ENCODE assay signal across 10 cellular contexts in the genomic region with DNA sequence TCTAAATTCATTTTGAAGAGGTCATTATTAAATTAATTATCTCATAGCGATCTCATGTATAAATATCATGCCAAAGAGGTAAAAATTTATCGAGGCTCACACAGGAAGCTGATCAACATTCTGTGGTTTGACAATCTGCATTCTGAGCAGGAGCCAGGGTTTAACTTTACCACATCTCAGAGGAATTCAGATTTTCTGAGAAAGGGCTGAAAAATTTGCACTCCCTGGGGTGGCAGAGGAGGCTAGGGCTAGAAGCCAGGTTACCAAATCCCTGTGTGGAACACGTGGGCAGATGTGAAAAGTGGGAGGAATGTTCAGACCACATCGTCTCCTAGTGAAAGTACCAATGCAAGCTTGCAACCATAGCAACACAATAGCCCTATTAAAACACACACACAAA.
DNase-seq lines count a peak whose midpoint lies in the region; ATAC-seq, FAIRE-seq and TF ChIP-seq lines count a peak whose summit lies in the region.
"Had no signal": no experiment of that assay in that cellular context is flagged by ENCODE, and none has a peak within 500 bp of the region (broad histone marks: within the 10 kb centered on the region; RNA-seq: fewer than 3 reads in every experiment).

No MANE protein-coding gene starts in this region.

- peaks cover 2% of the 10 kb centered on the region for H3K36me3 Mint-ChIP-seq in astrocyte (ENCODE audit: low read depth, unreplicated experiment)
- H3K36me3 Mint-ChIP-seq in naive thymus-derived CD4-positive, alpha-beta T cell, result peaks cover 7 to 36% (median 14%) of the 10 kb centered on the region in 5 donors
- H3K36me3 Mint-ChIP-seq: stimulated activated memory B cell treated with anti-CD40 and anti-IgM and Interleukin-4, amounts not matched to agents 10 μg/mL and 1 μg/mL and 100 μg/mL, for 72 hours had no signal

- H2AFZ ChIP-seq in KMS-11 (ENCODE audit: low read depth), result no peak overlapping the region
- no peak overlapping the region for H2AFZ ChIP-seq in astrocyte (ENCODE audit: low read depth, low read length)

- FAIRE-seq in astrocyte (lab: Jason Lieb, UNC), result peak; percentile 93

- H3K4me1 Mint-ChIP-seq in astrocyte (ENCODE audit: low read depth, unreplicated experiment), result peaks cover 54% of the 10 kb centered on the region
- H3K4me1 Mint-ChIP-seq in naive thymus-derived CD4-positive, alpha-beta T cell, result peaks cover 27 to 83% (median 72%) of the 10 kb centered on the region in 7 donors

- H3K4me3 ChIP-seq in KMS-11 (IDR thresholded peaks at IDR 0.05; ENCODE audit: insufficient read depth, low read depth, low read length) (no peak overlapping the region), astrocyte (ENCODE audit: insufficient read depth, low read depth, low read length) (no peak overlapping the region)
- H3K4me3 ChIP-seq in naive thymus-derived CD4-positive, alpha-beta T cell (ENCODE audit: low read length), result peak overlapping the region; percentile 12

- H3K36me3 ChIP-seq in KMS-11 (ENCODE audit: insufficient read depth) (no peaks in the 10 kb centered on the region), astrocyte (ENCODE audit: insufficient read depth, low read length) (no peaks in the 10 kb centered on the region)
- H3K36me3 ChIP-seq in naive thymus-derived CD4-positive, alpha-beta T cell (ENCODE audit: control insufficient read depth in 2 of 3, insufficient read depth in 3 of 3, low read length in 3 of 3), result no peaks in the 10 kb centered on the region
- H3K36me3 ChIP-seq: WERI-Rb-1 had no signal

- no peaks in the 10 kb centered on the region for H3K27me3 ChIP-seq in KMS-11 (ENCODE audit: insufficient read depth, low read depth)
- H3K27me3 ChIP-seq in astrocyte (ENCODE audit: insufficient read depth, low read length), result no peaks in the 10 kb centered on the region
- no peaks in the 10 kb centered on the region for H3K27me3 ChIP-seq in naive thymus-derived CD4-positive, alpha-beta T cell (ENCODE audit: control insufficient read depth in 2 of 2, insufficient read depth in 2 of 2, low read length in 2 of 2)

- no peaks in the 10 kb centered on the region for H3K27me3 Mint-ChIP-seq in astrocyte (ENCODE audit: low read depth, unreplicated experiment)
- H3K27me3 Mint-ChIP-seq in naive thymus-derived CD4-positive, alpha-beta T cell, result peaks cover 0 to 3% (median 0%) of the 10 kb centered on the region in 5 donors

- in situ Hi-C loops in ACHN (cut with HindIII; ENCODE audit: low pct_ligation_motif_present, low pct_unique_long_range_greater_than_20kb, low sequenced_read_pairs), result no loop called here

- intact Hi-C loops in naive thymus-derived CD4-positive, alpha-beta T cell (cut with micrococcal nuclease), result loop anchor here (2.0 to 5.0 kb wide), 2 partner anchors 63 to 227 kb away; no protein-coding TSS in a partner anchor

- H3K4me2 ChIP-seq in KMS-11 (peak overlapping the region; percentile 49), astrocyte (ENCODE audit: low read length) (peak overlapping the region; percentile 60)

- H3K79me2 ChIP-seq in KMS-11 (ENCODE audit: insufficient read depth, low read depth) (no peaks in the 10 kb centered on the region), astrocyte (ENCODE audit: insufficient read depth, low read length) (no peaks in the 10 kb centered on the region)

- H3K9me3 ChIP-seq in astrocyte (ENCODE audit: insufficient read depth, low read depth, low read length), result no peaks in the 10 kb centered on the region
- H3K9me3 ChIP-seq in naive thymus-derived CD4-positive, alpha-beta T cell (ENCODE audit: control insufficient read depth in 2 of 3, low read length in 3 of 3), result no peaks in the 10 kb centered on the region

- H4K20me1 ChIP-seq in KMS-11 (ENCODE audit: insufficient read depth), result no peaks in the 10 kb centered on the region
- H4K20me1 ChIP-seq in astrocyte (ENCODE audit: insufficient read depth, low read length), result no peaks in the 10 kb centered on the region

- peak; percentile 9 for DNase-seq in ACHN
- DNase-seq in astrocyte (ENCODE audit: low read depth), result peak; percentile 100
- peak in 8 of 9 donors; percentile 27 to 57 (median 42) for DNase-seq in naive thymus-derived CD4-positive, alpha-beta T cell
- DNase-seq in NCI-H2107 (lab: John Stamatoyannopoulos, UW), result no peak
- DNase-seq: WERI-Rb-1 had no signal

- H3K9ac ChIP-seq in KMS-11 (peak overlapping the region; percentile 4; the same call in 1 of the 2 replicates), astrocyte (ENCODE audit: low read length) (peak overlapping the region; percentile 83)

- H3K4me3 Mint-ChIP-seq in astrocyte (ENCODE audit: unreplicated experiment), result peak overlapping the region; percentile 24
- H3K4me3 Mint-ChIP-seq in naive thymus-derived CD4-positive, alpha-beta T cell, result peak overlapping the region; percentile 23 to 80 (median 63)
- H3K4me3 Mint-ChIP-seq: stimulated activated memory B cell treated with anti-CD40 and anti-IgM and Interleukin-4, amounts not matched to agents 10 μg/mL and 1 μg/mL and 100 μg/mL, for 72 hours had no signal

- peak overlapping the region; percentile 99 for H3K27ac Mint-ChIP-seq in astrocyte (ENCODE audit: unreplicated experiment)
- H3K27ac Mint-ChIP-seq in naive thymus-derived CD4-positive, alpha-beta T cell, result peak overlapping the region; percentile 1 to 83 (median 76)
- H3K27ac Mint-ChIP-seq: stimulated activated memory B cell treated with anti-CD40 and anti-IgM and Interleukin-4, amounts not matched to agents 10 μg/mL and 1 μg/mL and 100 μg/mL, for 72 hours had no signal

- TF ChIP-seq CTCF in KMS-11 (conservative IDR thresholded peaks at IDR 0.05; ENCODE audit: low read depth, low read length) (no peak), astrocyte (IDR thresholded peaks at IDR 0.05; ENCODE audit: insufficient read depth, low read depth, low read length) (no peak)

- H3K27ac ChIP-seq in KMS-11, result peak overlapping the region; percentile 55
- H3K27ac ChIP-seq in astrocyte (ENCODE audit: low read depth, low read length), result peak overlapping the region; percentile 98
- H3K27ac ChIP-seq in naive thymus-derived CD4-positive, alpha-beta T cell (ENCODE audit: low read depth, low read length), result peak overlapping the region; percentile 47
- H3K27ac ChIP-seq: WERI-Rb-1 had no signal

- peaks cover 6% of the 10 kb centered on the region for H3K9me3 Mint-ChIP-seq in astrocyte (ENCODE audit: unreplicated experiment)
- peaks cover 3 to 42% (median 18%) of the 10 kb centered on the region in 11 donors for H3K9me3 Mint-ChIP-seq in naive thymus-derived CD4-positive, alpha-beta T cell

- peaks cover 82% of the 10 kb centered on the region for H3K4me1 ChIP-seq in KMS-11 (ENCODE audit: low read depth, poor library complexity, severe bottlenecking)
- H3K4me1 ChIP-seq in astrocyte (ENCODE audit: insufficient read depth, low read length), result peaks cover 53% of the 10 kb centered on the region
- peaks cover 28 to 34% of the 10 kb centered on the region in 2 donors for H3K4me1 ChIP-seq in naive thymus-derived CD4-positive, alpha-beta T cell (ENCODE audit: control insufficient read depth in 2 of 2, insufficient read depth in 2 of 2, low read length in 2 of 2)

- POLR2A ChIA-PET in naive thymus-derived CD4-positive, alpha-beta T cell (lab: Charles Lee), result interaction anchor here (0.6 to 3.0 kb wide), 8 partner anchors 10 to 154 kb away, joined by 3 to 12 read pairs (median 5); no protein-coding TSS in a partner anchor

- CTCF ChIA-PET in naive thymus-derived CD4-positive, alpha-beta T cell (lab: Charles Lee), result interaction anchor here (1.3 to 2.8 kb wide), 2 partner anchors 9 to 11 kb away, joined by 3 to 16 read pairs; no protein-coding TSS in a partner anchor

- ATAC-seq in naive thymus-derived CD4-positive, alpha-beta T cell, result peak; percentile 75
- no peak for ATAC-seq in HG03460 (IDR thresholded peaks at IDR 0.05; ENCODE audit: unreplicated experiment)
- no peak for ATAC-seq in GM21528 (IDR thresholded peaks at IDR 0.05; ENCODE audit: low FRiP score, unreplicated experiment)
- ATAC-seq in HG02885 (IDR thresholded peaks at IDR 0.05; ENCODE audit: poor library complexity, unreplicated experiment), result no peak
- ATAC-seq: stimulated activated memory B cell treated with anti-CD40 and anti-IgM and Interleukin-4, amounts not matched to agents 10 μg/mL and 1 μg/mL and 100 μg/mL, for 72 hours had no signal

Comparison
In these comparisons a context has a peak if more than half of its experiments do, and no peak if none do; other contexts are left out.
1. H3K27ac ChIP-seq: peak in every context shown above with its lines; median percentile 98 in astrocyte; 55 in KMS-11; 47 in naive thymus-derived CD4-positive, alpha-beta T cell.